ENCODE assay signal across 23 cellular contexts in genomic region chr1:160743266-160743665, GRCh38. TPM values are rescaled to one million over a fixed set of nuclear protein-coding genes. Genes with fewer than 3 reads are reported as not detected.
DNase-seq lines count a peak whose midpoint lies in the region; ATAC-seq, FAIRE-seq and TF ChIP-seq lines count a peak whose summit lies in the region.
"Had no signal": no experiment of that assay in that cellular context is flagged by ENCODE, and none has a peak within 500 bp of the region (broad histone marks: within the 10 kb centered on the region; RNA-seq: fewer than 3 reads in every experiment).

No MANE protein-coding gene starts in this region.

- H3K4me1 ChIP-seq in effector memory CD4-positive, alpha-beta T cell (ENCODE audit: control insufficient read depth, insufficient read depth, low read length, poor library complexity, severe bottlenecking) = no peaks in the 10 kb centered on the region
- H3K4me1 ChIP-seq in right atrium auricular region = no peaks in the 10 kb centered on the region
- H3K4me1 ChIP-seq: ascending aorta, BLaER1, upper lobe of right lung had no signal

- H3K27me3 Mint-ChIP-seq in T-helper 1 cell treated with Interleukin-12 subunit alpha and Interleukin-12 subunit beta and Interleukin-4 antibody, amounts not matched to agents 30 μg/mL and 1 μg/mL, for 36 hours (ENCODE audit: low read depth) = no peaks in the 10 kb centered on the region
- H3K27me3 Mint-ChIP-seq in activated naive CD8-positive, alpha-beta T cell = no peaks in the 10 kb centered on the region
- no peaks in the 10 kb centered on the region for H3K27me3 Mint-ChIP-seq in natural killer cell treated with Interleukin-12 subunit alpha and Interleukin-12 subunit beta and Interleukin-15 and Interleukin-18, amount 100 ng/mL, for 72 hours

- peaks cover 23% of the 10 kb centered on the region for H3K36me3 Mint-ChIP-seq in T-helper 1 cell treated with Interleukin-12 subunit alpha and Interleukin-12 subunit beta and Interleukin-4 antibody, amounts not matched to agents 30 μg/mL and 1 μg/mL, for 36 hours (ENCODE audit: low read depth)
- peaks cover 31% of the 10 kb centered on the region for H3K36me3 Mint-ChIP-seq in activated naive CD8-positive, alpha-beta T cell
- H3K36me3 Mint-ChIP-seq in natural killer cell treated with Interleukin-12 subunit alpha and Interleukin-12 subunit beta and Interleukin-15 and Interleukin-18, amount 100 ng/mL, for 72 hours = peaks cover 68% of the 10 kb centered on the region

- H3K4me3 Mint-ChIP-seq in T-helper 1 cell treated with Interleukin-12 subunit alpha and Interleukin-12 subunit beta and Interleukin-4 antibody, amounts not matched to agents 30 μg/mL and 1 μg/mL, for 36 hours = peak overlapping the region; percentile 78
- H3K4me3 Mint-ChIP-seq in activated naive CD8-positive, alpha-beta T cell = peak overlapping the region; percentile 87
- H3K4me3 Mint-ChIP-seq in natural killer cell treated with Interleukin-12 subunit alpha and Interleukin-12 subunit beta and Interleukin-15 and Interleukin-18, amount 100 ng/mL, for 72 hours = peak overlapping the region; percentile 89

- no peak overlapping the region for H3K27ac ChIP-seq in effector memory CD4-positive, alpha-beta T cell (ENCODE audit: insufficient read depth, low read length, poor library complexity, severe bottlenecking)
- H3K27ac ChIP-seq in right atrium auricular region = no peak overlapping the region
- H3K27ac ChIP-seq: ascending aorta, BLaER1, upper lobe of right lung had no signal

- no peak for TF ChIP-seq CTCF in right atrium auricular region (IDR thresholded peaks at IDR 0.05)

- no peak overlapping the region for H3K4me3 ChIP-seq in effector memory CD4-positive, alpha-beta T cell (ENCODE audit: insufficient read depth, low read depth, low read length, poor library complexity, severe bottlenecking)
- no peak overlapping the region for H3K4me3 ChIP-seq in right atrium auricular region
- H3K4me3 ChIP-seq: ascending aorta, BLaER1, upper lobe of right lung had no signal

- peaks cover 1% of the 10 kb centered on the region for H3K9me3 Mint-ChIP-seq in T-helper 1 cell treated with Interleukin-12 subunit alpha and Interleukin-12 subunit beta and Interleukin-4 antibody, amounts not matched to agents 30 μg/mL and 1 μg/mL, for 36 hours
- no peaks in the 10 kb centered on the region for H3K9me3 Mint-ChIP-seq in activated naive CD8-positive, alpha-beta T cell (ENCODE audit: low read depth)
- peaks cover under 1% of the 10 kb centered on the region for H3K9me3 Mint-ChIP-seq in natural killer cell treated with Interleukin-12 subunit alpha and Interleukin-12 subunit beta and Interleukin-15 and Interleukin-18, amount 100 ng/mL, for 72 hours

- H3K9me3 ChIP-seq in effector memory CD4-positive, alpha-beta T cell (ENCODE audit: control insufficient read depth, low read length) = no peaks in the 10 kb centered on the region
- no peaks in the 10 kb centered on the region for H3K9me3 ChIP-seq in right atrium auricular region
- H3K9me3 ChIP-seq: ascending aorta, BLaER1, upper lobe of right lung had no signal

- peak; percentile 61 for FAIRE-seq in GM12891 (lab: Jason Lieb, UNC)
- FAIRE-seq: endometrium, kidney had no signal

- H3K27me3 ChIP-seq in effector memory CD4-positive, alpha-beta T cell (replicated peaks; ENCODE audit: control insufficient read depth, insufficient read depth, low read length, poor library complexity, severe bottlenecking) = no peaks in the 10 kb centered on the region
- no peaks in the 10 kb centered on the region for H3K27me3 ChIP-seq in right atrium auricular region
- H3K27me3 ChIP-seq: ascending aorta, BLaER1, upper lobe of right lung had no signal

- peak; percentile 21 to 51 for ATAC-seq in natural killer cell treated with Interleukin-12 subunit alpha and Interleukin-12 subunit beta and Interleukin-15 and Interleukin-18, amount 100 ng/mL, for 72 hours
- ATAC-seq: activated CD4-positive, CD25-positive, alpha-beta regulatory T cell treated with anti-CD3 and anti-CD28 coated beads, Interleukin-2, amount 50 U/mL, for 24 hours; upper lobe of right lung had no signal

- H3K36me3 ChIP-seq in effector memory CD4-positive, alpha-beta T cell (ENCODE audit: control insufficient read depth, insufficient read depth, low read length) = no peaks in the 10 kb centered on the region
- H3K36me3 ChIP-seq in right atrium auricular region = no peaks in the 10 kb centered on the region
- H3K36me3 ChIP-seq: ascending aorta, BLaER1, upper lobe of right lung had no signal

- no peak for DNase-seq in T-helper 1 cell
- no peak for DNase-seq in GM12891 (ENCODE audit: insufficient read length, low spot score)
- DNase-seq in natural killer cell treated with Interleukin-12 subunit alpha and Interleukin-12 subunit beta and Interleukin-15 and Interleukin-18, amount 100 ng/mL, for 72 hours (ENCODE audit: low spot score) = peak; percentile 70
- no peak for DNase-seq in KBM-7
- no peak for DNase-seq in effector memory CD4-positive, alpha-beta T cell
- DNase-seq in right atrium auricular region (ENCODE audit: low spot score) = no peak
- DNase-seq: 8988T; DMS153; hippocampal formation; kidney; NCI-H1694 treated with DMSO at 0.1 percent for 48 hours; NCI-H446; SHP77; stimulated activated naive CD4-positive, alpha-beta T cell treated with Interleukin-2 at 50 U/mL for 16 hours; upper lobe of right lung had no signal

- TF ChIP-seq POLR2A in GM12891 (IDR thresholded peaks at IDR 0.05; ENCODE audit: low read depth, low read length) = no peak

- peaks cover 84% of the 10 kb centered on the region for H3K4me1 Mint-ChIP-seq in T-helper 1 cell treated with Interleukin-12 subunit alpha and Interleukin-12 subunit beta and Interleukin-4 antibody, amounts not matched to agents 30 μg/mL and 1 μg/mL, for 36 hours (ENCODE audit: low read depth)
- peaks cover 93% of the 10 kb centered on the region for H3K4me1 Mint-ChIP-seq in activated naive CD8-positive, alpha-beta T cell (ENCODE audit: low read depth)
- H3K4me1 Mint-ChIP-seq in natural killer cell treated with Interleukin-12 subunit alpha and Interleukin-12 subunit beta and Interleukin-15 and Interleukin-18, amount 100 ng/mL, for 72 hours (ENCODE audit: low read depth in 2 of 2) = peaks cover 70 to 80% of the 10 kb centered on the region in 2 donors

- peak overlapping the region; percentile 93 for H3K27ac Mint-ChIP-seq in T-helper 1 cell treated with Interleukin-12 subunit alpha and Interleukin-12 subunit beta and Interleukin-4 antibody, amounts not matched to agents 30 μg/mL and 1 μg/mL, for 36 hours
- H3K27ac Mint-ChIP-seq in activated naive CD8-positive, alpha-beta T cell = peak overlapping the region; percentile 98
- H3K27ac Mint-ChIP-seq in natural killer cell treated with Interleukin-12 subunit alpha and Interleukin-12 subunit beta and Interleukin-15 and Interleukin-18, amount 100 ng/mL, for 72 hours = peak overlapping the region; percentile 93

- in situ Hi-C loops in KBM-7 (cut with MboI; ENCODE audit: low pct_unique_long_range_greater_than_20kb, low sequenced_read_pairs) = no loop called here

TF ChIP-seq in GM12891, 5 proteins besides CTCF, POLR2A, EP300 and RAD21:
- TF ChIP-seq POU2F2 (IDR thresholded peaks at IDR 0.05; ENCODE audit: low read depth, low read length) = no peak
- peak; percentile 35; the same call in 1 of the 2 replicates for TF ChIP-seq POLR2AphosphoS5 (IDR thresholded peaks at IDR 0.05; ENCODE audit: low read depth, low read length)
- TF ChIP-seq TAF1 (IDR thresholded peaks at IDR 0.05; ENCODE audit: low read depth, low read length) = no peak

RNA-seq across cellular contexts. Expression of gene SLAMF7, which starts 4.2 kb away (rescaled TPM):
- polyA plus RNA-seq in GM12891 (2012; ENCODE audit: low read depth, missing spikeins) = 123 TPM
- 1,000 to 10,000 TPM in 1 of 2 donors, 100 to 1,000 TPM in 1; 677 to 1,669 TPM for total RNA-seq in natural killer cell treated with Interleukin-12 subunit alpha and Interleukin-12 subunit beta and Interleukin-15 and Interleukin-18, amount 100 ng/mL, for 72 hours
- total RNA-seq in right atrium auricular region = under 1 TPM in 1 of 2 donors, not detected in 1; 0.98 TPM
- total RNA-seq: ascending aorta, cerebellum had no signal

RNA-seq across cellular contexts. Expression of gene CD48, which starts 31.6 kb away (rescaled TPM):
- polyA plus RNA-seq in GM12891 (2012; ENCODE audit: low read depth, missing spikeins) = 614 TPM
- total RNA-seq in natural killer cell treated with Interleukin-12 subunit alpha and Interleukin-12 subunit beta and Interleukin-15 and Interleukin-18, amount 100 ng/mL, for 72 hours = 100 to 1,000 TPM; 434 to 816 TPM
- total RNA-seq in right atrium auricular region = 1 to 10 TPM; 1.2 to 3.2 TPM
- total RNA-seq: ascending aorta, MCF 10A had no signal

RNA-seq across cellular contexts. Expression of gene LY9, which starts 52.7 kb away (rescaled TPM):
- polyA plus RNA-seq in GM12891 (2012; ENCODE audit: low read depth, missing spikeins) = 9.2 TPM
- 1 to 10 TPM in 1 of 2 donors, under 1 TPM in 1; 0.92 to 1.2 TPM for total RNA-seq in natural killer cell treated with Interleukin-12 subunit alpha and Interleukin-12 subunit beta and Interleukin-15 and Interleukin-18, amount 100 ng/mL, for 72 hours
- total RNA-seq in right atrium auricular region = under 1 TPM; 0.19 to 0.20 TPM
- total RNA-seq: cerebellum, MCF 10A had no signal

Comparison
In these comparisons a context has a peak if more than half of its experiments do, and no peak if none do; other contexts are left out.
1. RNA of gene SLAMF7, which starts 4.2 kb away (total RNA-seq): 677 to 1,669 TPM in natural killer cell treated with Interleukin-12 subunit alpha and Interleukin-12 subunit beta and Interleukin-15 and Interleukin-18, amount 100 ng/mL, for 72 hours; 0.98 TPM in right atrium auricular region; every median in the first group is over 100 times any median in the second.
2. RNA of gene CD48, which starts 31.6 kb away (total RNA-seq): 434 to 816 TPM in natural killer cell treated with Interleukin-12 subunit alpha and Interleukin-12 subunit beta and Interleukin-15 and Interleukin-18, amount 100 ng/mL, for 72 hours; 1.2 to 3.2 TPM in right atrium auricular region; every median in the first group is over 100 times any median in the second.
3. Peak in every context shown above with its lines, with median percentiles within 50 percentile points of each other: H3K27ac Mint-ChIP-seq and H3K4me3 Mint-ChIP-seq.